ENCODE assay signal across 9 cellular contexts in the genomic region with DNA sequence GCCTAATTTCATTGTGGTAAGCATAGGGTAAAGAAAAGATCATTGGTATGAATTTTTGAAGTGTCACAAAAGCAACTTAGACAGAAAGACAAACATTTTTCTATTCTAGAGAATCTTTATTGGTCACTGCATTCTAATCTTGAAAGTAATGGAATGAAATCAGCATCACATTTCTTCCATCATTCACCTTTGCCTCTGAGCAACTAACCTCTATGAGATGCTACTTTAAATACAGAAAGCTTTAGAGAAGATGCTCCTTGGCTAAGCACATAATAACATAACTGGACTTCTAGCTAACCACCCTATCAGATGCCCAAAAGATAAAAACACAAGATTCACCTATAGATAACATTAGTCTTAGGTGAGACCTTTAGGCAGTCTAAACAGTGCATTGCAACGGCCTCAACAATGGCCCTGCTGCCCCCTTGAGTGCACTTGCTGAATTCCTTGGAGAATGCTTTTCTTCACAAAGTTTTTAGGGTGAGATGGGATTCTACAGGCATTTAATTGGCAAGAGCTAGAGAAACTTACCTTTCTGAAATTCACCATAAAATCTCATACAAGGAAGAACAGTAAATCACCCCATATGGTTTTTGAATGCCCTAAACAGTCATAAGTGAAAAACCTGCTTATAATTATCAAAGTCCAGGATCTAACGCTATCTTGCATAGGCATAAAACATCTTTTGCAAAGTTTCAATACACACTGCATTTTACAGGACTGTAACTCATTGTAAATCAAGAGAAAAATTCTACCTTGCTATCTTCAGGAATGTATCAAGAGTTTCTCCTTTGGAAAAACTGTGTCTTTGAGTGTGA.
DNase-seq lines count a peak whose midpoint lies in the region; ATAC-seq and TF ChIP-seq lines count a peak whose summit lies in the region.
"Had no signal": no experiment of that assay in that cellular context is flagged by ENCODE, and none has a peak within 500 bp of the region (broad histone marks: within the 10 kb centered on the region; RNA-seq: fewer than 3 reads in every experiment).

No MANE protein-coding gene starts in this region.

- H3K27me3 Mint-ChIP-seq in MCF 10A (ENCODE audit: insufficient read depth, unreplicated experiment): no peaks in the 10 kb centered on the region
- H3K27me3 Mint-ChIP-seq in osteocyte (ENCODE audit: unreplicated experiment): peaks cover 23% of the 10 kb centered on the region

- H3K36me3 Mint-ChIP-seq in MCF 10A (ENCODE audit: insufficient read depth, unreplicated experiment) (no peaks in the 10 kb centered on the region), osteocyte (ENCODE audit: unreplicated experiment) (no peaks in the 10 kb centered on the region)

- H3K4me1 Mint-ChIP-seq in MCF 10A (ENCODE audit: insufficient read depth, unreplicated experiment) (no peaks in the 10 kb centered on the region), osteocyte (ENCODE audit: unreplicated experiment) (no peaks in the 10 kb centered on the region)

- DNase-seq in DMS 273 (lab: John Stamatoyannopoulos, UW; ENCODE audit: unreplicated experiment) (peak; percentile 60), DMS 273 treated with DMSO at 0.1 percent for 48 hours (lab: John Stamatoyannopoulos, UW) (no peak), Kasumi-1 (lab: John Stamatoyannopoulos, UW) (peak; percentile 32 to 62), MCF 10A (ENCODE audit: unreplicated experiment) (peak; percentile 63), osteocyte (ENCODE audit: extremely low spot score, unreplicated experiment) (no peak)
- DNase-seq in activated T-cell treated with anti-CD3 and anti-CD28 coated beads, Interleukin-2, amount 50 U/mL, for 48 hours: no peak
- DNase-seq: NCI-H2107 had no signal

- no peak for ATAC-seq in HG03565 (IDR thresholded peaks at IDR 0.05; ENCODE audit: unreplicated experiment)
- no peak for ATAC-seq in esophagus mucosa

- intact Hi-C loops in MCF 10A (cut with micrococcal nuclease): loop anchor here (1.0 kb wide), 3 partner anchors 166 to 560 kb away; no protein-coding TSS in a partner anchor

- no peak overlapping the region for H3K4me3 Mint-ChIP-seq in MCF 10A (ENCODE audit: unreplicated experiment)
- no peak overlapping the region for H3K4me3 Mint-ChIP-seq in osteocyte (ENCODE audit: unreplicated experiment)

- no peak overlapping the region for H3K27ac Mint-ChIP-seq in MCF 10A (ENCODE audit: low read depth, unreplicated experiment)
- H3K27ac Mint-ChIP-seq in osteocyte (ENCODE audit: unreplicated experiment): no peak overlapping the region

- CTCF ChIA-PET in MCF 10A (lab: Yijun Ruan, JAX): interaction anchor here (0.6 to 3.1 kb wide), 15 partner anchors 11 to 695 kb away, joined by 3 to 13 read pairs (median 4); no protein-coding TSS in a partner anchor

- H3K9me3 Mint-ChIP-seq in MCF 10A (ENCODE audit: unreplicated experiment): no peaks in the 10 kb centered on the region
- no peaks in the 10 kb centered on the region for H3K9me3 Mint-ChIP-seq in osteocyte (ENCODE audit: unreplicated experiment)

- BruUV-seq in MCF 10A (replicated peaks; lab: Mats Ljungman, UMichigan): no TSS peak

- POLR2A ChIA-PET in MCF 10A (lab: Yijun Ruan, JAX): interaction anchor here (0.6 to 0.8 kb wide), 2 partner anchors 19 to 1543 kb away, joined by 3 read pairs; no protein-coding TSS in a partner anchor

- TF ChIP-seq CTCF in MCF 10A (IDR thresholded peaks at IDR 0.05; ENCODE audit: unreplicated experiment): peak; percentile 70
- TF ChIP-seq CTCF in osteocyte (IDR thresholded peaks at IDR 0.05): peak; percentile 48

Comparison
In these comparisons a context has a peak if more than half of its experiments do, and no peak if none do; other contexts are left out.
1. DNase-seq: peak in DMS 273 (single experiment), Kasumi-1 (2 of 2) and MCF 10A (single experiment); none in DMS 273 treated with DMSO at 0.1 percent for 48 hours (single experiment), osteocyte (single experiment) and activated T-cell treated with anti-CD3 and anti-CD28 coated beads, Interleukin-2, amount 50 U/mL, for 48 hours (0 of 2).